In genomic region chr9:76709020-76709419, GRCh38 we compare ENCODE assay signal across 28 cellular contexts.
"Had no signal": no experiment of that assay in that cellular context is flagged by ENCODE, and none has a peak within 500 bp of the region (broad histone marks: within the 10 kb centered on the region; RNA-seq: fewer than 3 reads in every experiment).

No MANE protein-coding gene starts in this region.

- H3K9me3 Mint-ChIP-seq: activated CD4-positive, alpha-beta T cell treated with anti-CD3 and anti-CD28 coated beads, Interleukin-2, amount 10 ng/mL, durations not matched to agents 24 days and 14 days; activated naive CD4-positive, alpha-beta T cell treated with anti-CD3 and anti-CD28 coated beads, Interleukin-2, amount 50 U/mL, for 72 hours; activated naive CD8-positive, alpha-beta T cell treated with anti-CD3 and anti-CD28 coated beads, Interleukin-2, amount 50 U/mL, for 24 hours; activated T-cell treated with anti-CD3 and anti-CD28 coated beads, Interleukin-2, amount 50 U/mL, for 24 hours; activated T-helper 1 cell treated with anti-CD3 and anti-CD28 coated beads, Interleukin-12 subunit alpha, Interleukin-12 subunit beta, Interleukin-2, Interleukin-4 antibody, amounts not matched to agents 30 ng/mL and 10 ng/mL and 1 ng/mL, durations not matched to agents 14 hours and 24 hours and 36 hours; T-helper 1 cell treated with Interleukin-12 subunit alpha and Interleukin-12 subunit beta and Interleukin-4 antibody, amounts not matched to agents 30 μg/mL and 1 μg/mL, for 36 hours; WTC11 had no signal

- H3K36me3 Mint-ChIP-seq: activated CD8-positive, alpha-beta memory T cell treated with anti-CD3 and anti-CD28 coated beads, Interleukin-2, amount 10 ng/mL, durations not matched to agents 7 days and 5 days; activated naive CD4-positive, alpha-beta T cell treated with anti-CD3 and anti-CD28 coated beads, Interleukin-2, amount 50 U/mL, for 72 hours; WTC11 had no signal

- H3K4me3 Mint-ChIP-seq: activated CD4-positive, alpha-beta T cell treated with anti-CD3 and anti-CD28 coated beads, Interleukin-2, amount 10 ng/mL, durations not matched to agents 24 days and 14 days; activated CD8-positive, alpha-beta memory T cell treated with anti-CD3 and anti-CD28 coated beads, Interleukin-2, amount 10 ng/mL, durations not matched to agents 7 days and 5 days; activated naive CD8-positive, alpha-beta T cell treated with anti-CD3 and anti-CD28 coated beads, Interleukin-2, amount 50 U/mL, for 24 hours; activated T-cell treated with anti-CD3 and anti-CD28 coated beads, Interleukin-2, amount 50 U/mL, for 24 hours; activated T-helper 1 cell treated with anti-CD3 and anti-CD28 coated beads, Interleukin-12 subunit alpha, Interleukin-12 subunit beta, Interleukin-2, Interleukin-4 antibody, amounts not matched to agents 30 ng/mL and 10 ng/mL and 1 ng/mL, durations not matched to agents 14 hours and 24 hours and 36 hours; brain; T-helper 1 cell treated with Interleukin-12 subunit alpha and Interleukin-12 subunit beta and Interleukin-4 antibody, amounts not matched to agents 30 μg/mL and 1 μg/mL, for 36 hours; WTC11 had no signal

- H3K27ac Mint-ChIP-seq: activated CD4-positive, alpha-beta T cell treated with anti-CD3 and anti-CD28 coated beads, Interleukin-2, amount 10 ng/mL, durations not matched to agents 24 days and 14 days; activated CD8-positive, alpha-beta memory T cell treated with anti-CD3 and anti-CD28 coated beads, Interleukin-2, amount 10 ng/mL, durations not matched to agents 7 days and 5 days; activated naive CD4-positive, alpha-beta T cell treated with anti-CD3 and anti-CD28 coated beads, Interleukin-2, amount 50 U/mL, for 72 hours; activated naive CD8-positive, alpha-beta T cell treated with anti-CD3 and anti-CD28 coated beads, Interleukin-2, amount 50 U/mL, for 24 hours; activated T-cell treated with anti-CD3 and anti-CD28 coated beads, Interleukin-2, amount 50 U/mL, for 24 hours; activated T-helper 1 cell treated with anti-CD3 and anti-CD28 coated beads, Interleukin-12 subunit alpha, Interleukin-12 subunit beta, Interleukin-2, Interleukin-4 antibody, amounts not matched to agents 30 ng/mL and 10 ng/mL and 1 ng/mL, durations not matched to agents 14 hours and 24 hours and 36 hours; brain; T-helper 1 cell treated with Interleukin-12 subunit alpha and Interleukin-12 subunit beta and Interleukin-4 antibody, amounts not matched to agents 30 μg/mL and 1 μg/mL, for 36 hours; WTC11 had no signal

- ATAC-seq: activated CD8-positive, alpha-beta memory T cell treated with anti-CD3 and anti-CD28 coated beads, Interleukin-2, amount 10 ng/mL, durations not matched to agents 7 days and 5 days; activated naive CD4-positive, alpha-beta T cell treated with anti-CD3 and anti-CD28 coated beads, Interleukin-2, amount 50 U/mL, for 72 hours; activated naive CD8-positive, alpha-beta T cell treated with anti-CD3 and anti-CD28 coated beads, Interleukin-2, amount 50 U/mL, for 24 hours; SK-N-SH treated with all-trans-retinoic acid at 6 μM for 48 hours; WTC11 had no signal

- DNase-seq: activated CD4-positive, alpha-beta T cell treated with anti-CD3 and anti-CD28 coated beads, Interleukin-2, amount 10 ng/mL, durations not matched to agents 24 days and 14 days; activated CD4-positive, alpha-beta T cell treated with anti-CD3 and anti-CD28 coated beads, Interleukin-2, amount 50 U/mL, for 48 hours; activated CD4-positive, CD25-positive, alpha-beta regulatory T cell treated with anti-CD3 and anti-CD28 coated beads, Interleukin-2, amount 50 U/mL, for 72 hours; activated CD8-positive, alpha-beta memory T cell treated with anti-CD3 and anti-CD28 coated beads, Interleukin-2, amount 10 ng/mL, durations not matched to agents 7 days and 5 days; activated effector memory CD4-positive, alpha-beta T cell treated with anti-CD3 and anti-CD28 coated beads, Interleukin-2, amount 50 U/mL, for 16 hours; activated naive CD4-positive, alpha-beta T cell treated with Interleukin-2 at 50 U/mL for 16 hours; activated naive CD8-positive, alpha-beta T cell treated with anti-CD3 and anti-CD28 coated beads, Interleukin-2, amount 50 U/mL, for 24 hours; activated T-cell treated with anti-CD3 and anti-CD28 coated beads, Interleukin-2, amount 50 U/mL, for 24 hours; amniotic stem cell; MM.1S; NCI-H1105; NCI-H1436; NCI-H1694 treated with DMSO at 0.1 percent for 48 hours; NCI-H2029 treated with DMSO at 0.1 percent for 48 hours; NCI-H345; NCI-H510A; NCI-H526 treated with DMSO at 0.1 percent for 48 hours; NK-92 treated with Interleukin-12 subunit alpha and Interleukin-12 subunit beta, amount 100 ng/mL, for 24 hours; Peyer's patch; SHP77; SW 1271; T-helper 9 cell had no signal
